1 cellular context compared by ENCODE assay signal in genomic region chr7:127892488-127893314, GRCh38.
TF ChIP-seq lines count a peak whose summit lies in the region.

No MANE protein-coding gene starts in this region.

TF ChIP-seq in K562, 482 proteins besides CTCF, POLR2A, EP300 and RAD21 (continued from another document and continues in another):
- TF ChIP-seq ZBTB2 (IDR thresholded peaks at IDR 0.05), result 0 out of 2 replicates have a peak, but pooled peaks have one; percentile 58
- TF ChIP-seq HIVEP1 (CRISPR knock-in tag; IDR thresholded peaks at IDR 0.05), result 0 out of 2 replicates have a peak, but pooled peaks have one; percentile 48
- TF ChIP-seq ELK3 (CRISPR knock-in tag; IDR thresholded peaks at IDR 0.05), result 0 out of 2 replicates have a peak, but pooled peaks have one; percentile 53
- peak; percentile 53; the same call in 1 of the 2 replicates for TF ChIP-seq OTX1 (CRISPR knock-in tag; IDR thresholded peaks at IDR 0.05)
- TF ChIP-seq SMARCC2 (IDR thresholded peaks at IDR 0.05; ENCODE audit: low read depth), result peak; percentile 41; the same call in 1 of the 2 replicates
- peak; percentile 77; the same call in 1 of the 2 replicates for TF ChIP-seq MTA3 (IDR thresholded peaks at IDR 0.05; ENCODE audit: borderline replicate concordance)
- peak; percentile 99 for TF ChIP-seq SPI1 (IDR thresholded peaks at IDR 0.05; ENCODE audit: borderline replicate concordance, low read depth, low read length)
- peak; percentile 69 for TF ChIP-seq ATF3 (IDR thresholded peaks at IDR 0.05)
- no peak for TF ChIP-seq ATF3 (CRISPR knock-in tag; conservative IDR thresholded peaks at IDR 0.05)
- 0 out of 2 replicates have a peak, but pooled peaks have one; percentile 16 for TF ChIP-seq HMBOX1 (IDR thresholded peaks at IDR 0.05)
- peak; percentile 87 for TF ChIP-seq ZEB2 (IDR thresholded peaks at IDR 0.05)
- TF ChIP-seq SNAPC5 (CRISPR knock-in tag; IDR thresholded peaks at IDR 0.05), result no peak
- no peak for TF ChIP-seq NFE2 (IDR thresholded peaks at IDR 0.05; ENCODE audit: low read depth)
- no peak for TF ChIP-seq FOXK1 (CRISPR knock-in tag; IDR thresholded peaks at IDR 0.05; ENCODE audit: borderline replicate concordance)
- 0 out of 2 replicates have a peak, but pooled peaks have one; percentile 16 for TF ChIP-seq KHSRP (IDR thresholded peaks at IDR 0.05)
- TF ChIP-seq MEIS2 (IDR thresholded peaks at IDR 0.05; ENCODE audit: partially characterized antibody), result peak; percentile 93
- no peak; the same call in 1 of the 2 replicates for TF ChIP-seq MITF (IDR thresholded peaks at IDR 0.05)
- no peak for TF ChIP-seq ZNF280B (CRISPR knock-in tag; IDR thresholded peaks at IDR 0.05)
- TF ChIP-seq TCF3 (CRISPR knock-in tag; IDR thresholded peaks at IDR 0.05), result peak; percentile 96
- peak; percentile 88 for TF ChIP-seq NFIC (IDR thresholded peaks at IDR 0.05)
- peak; percentile 48 to 61; a peak in 1 of 4 replicates for TF ChIP-seq ARNT (IDR thresholded peaks at IDR 0.05)
- TF ChIP-seq HLTF (IDR thresholded peaks at IDR 0.05), result peak; percentile 77; the same call in 1 of the 2 replicates
- TF ChIP-seq HDAC1 (IDR thresholded peaks at IDR 0.05), result peak in 1 of 2 experiments; percentile 91; a peak in 2 of 4 replicates
- 0 out of 2 replicates have a peak, but pooled peaks have one; percentile 34 for TF ChIP-seq KLF6 (CRISPR knock-in tag; IDR thresholded peaks at IDR 0.05; ENCODE audit: borderline replicate concordance)
- TF ChIP-seq NFATC3 (IDR thresholded peaks at IDR 0.05), result 0 out of 2 replicates have a peak, but pooled peaks have one; percentile 68
- TF ChIP-seq ZNF282 (CRISPR knock-in tag; IDR thresholded peaks at IDR 0.05), result no peak
- no peak for TF ChIP-seq SIN3B (IDR thresholded peaks at IDR 0.05; ENCODE audit: low read depth)
- TF ChIP-seq ZNF395 (CRISPR knock-in tag; IDR thresholded peaks at IDR 0.05), result 0 out of 2 replicates have a peak, but pooled peaks have one; percentile 60
- TF ChIP-seq TCF15 (CRISPR knock-in tag; IDR thresholded peaks at IDR 0.05), result peak; percentile 76; the same call in 1 of the 2 replicates
- TF ChIP-seq VEZF1 (CRISPR knock-in tag; IDR thresholded peaks at IDR 0.05), result peak; percentile 71
- peak; percentile 76 to 91; a peak in 3 of 4 replicates for TF ChIP-seq TRIM24 (IDR thresholded peaks at IDR 0.05)
- peak in 1 of 3 experiments; percentile 76; a peak in 2 of 6 replicates for TF ChIP-seq ZBTB11 (CRISPR knock-in tag; IDR thresholded peaks at IDR 0.05)
- TF ChIP-seq ZBTB33 (CRISPR knock-in tag; IDR thresholded peaks at IDR 0.05), result no peak
- no peak for TF ChIP-seq ILK (tag; IDR thresholded peaks at IDR 0.05; ENCODE audit: borderline replicate concordance, low read depth)
- peak; percentile 93 for TF ChIP-seq NCOR1 (IDR thresholded peaks at IDR 0.05)
- TF ChIP-seq TARDBP (IDR thresholded peaks at IDR 0.05), result peak; percentile 62; the same call in 1 of the 2 replicates
- TF ChIP-seq HOMEZ (CRISPR knock-in tag; IDR thresholded peaks at IDR 0.05), result 0 out of 2 replicates have a peak, but pooled peaks have one; percentile 25
- TF ChIP-seq HBP1 (CRISPR knock-in tag; IDR thresholded peaks at IDR 0.05), result 0 out of 2 replicates have a peak, but pooled peaks have one; percentile 24
- no peak for TF ChIP-seq SETDB1 (IDR thresholded peaks at IDR 0.05; ENCODE audit: low read length)
- TF ChIP-seq PML (IDR thresholded peaks at IDR 0.05; ENCODE audit: low read length), result peak; percentile 88
